1 cellular context compared by ENCODE assay signal in genomic region chr9:89309608-89310485, GRCh38.
TF ChIP-seq lines count a peak whose summit lies in the region.

No MANE protein-coding gene starts in this region.

TF ChIP-seq in K562, 482 proteins besides CTCF, POLR2A, EP300 and RAD21 (continued from another document and continues in another):
- no peak for TF ChIP-seq STAT6 (CRISPR knock-in tag; IDR thresholded peaks at IDR 0.05)
- no peak for TF ChIP-seq ZNF239 (CRISPR knock-in tag; IDR thresholded peaks at IDR 0.05)
- TF ChIP-seq HNRNPK (IDR thresholded peaks at IDR 0.05; ENCODE audit: low read depth, low read length, poor library complexity, severe bottlenecking), result no peak
- TF ChIP-seq ZNF444 (CRISPR knock-in tag; IDR thresholded peaks at IDR 0.05), result no peak
- no peak for TF ChIP-seq ZNF699 (CRISPR knock-in tag; IDR thresholded peaks at IDR 0.05; ENCODE audit: insufficient replicate concordance)
- no peak for TF ChIP-seq ADNP (tag; IDR thresholded peaks at IDR 0.05)
- TF ChIP-seq NRF1 (conservative IDR thresholded peaks at IDR 0.05 in 1 of 2, IDR thresholded peaks at IDR 0.05 in 1 of 2), result no peak
- TF ChIP-seq MYC (IDR thresholded peaks at IDR 0.05; ENCODE audit: low read depth, low read length), result 0 out of 2 replicates have a peak, but pooled peaks have one; percentile 36
- TF ChIP-seq MYC (CRISPR knock-in tag; IDR thresholded peaks at IDR 0.05; ENCODE audit: borderline replicate concordance, low read depth), result no peak
- TF ChIP-seq PHTF2 (CRISPR knock-in tag; IDR thresholded peaks at IDR 0.05), result 0 out of 2 replicates have a peak, but pooled peaks have one; percentile 75
- TF ChIP-seq MBD2 (IDR thresholded peaks at IDR 0.05; ENCODE audit: borderline replicate concordance, low read depth), result no peak
- TF ChIP-seq ZBTB7A (IDR thresholded peaks at IDR 0.05; ENCODE audit: borderline replicate concordance, control insufficient read depth, low read depth, low read length), result no peak
- no peak for TF ChIP-seq PTTG1 (tag; IDR thresholded peaks at IDR 0.05; ENCODE audit: low read depth)
- TF ChIP-seq KLF16 (IDR thresholded peaks at IDR 0.05), result no peak
- 0 out of 2 replicates have a peak, but pooled peaks have one; percentile 6 for TF ChIP-seq CREM (IDR thresholded peaks at IDR 0.05; ENCODE audit: low read depth)
- TF ChIP-seq GTF3C2 (IDR thresholded peaks at IDR 0.05; ENCODE audit: borderline replicate concordance, extremely low read depth, insufficient read length), result no peak
- no peak for TF ChIP-seq CEBPZ (IDR thresholded peaks at IDR 0.05; ENCODE audit: borderline replicate concordance, low read depth, low read length)
- TF ChIP-seq, protein P1, sequence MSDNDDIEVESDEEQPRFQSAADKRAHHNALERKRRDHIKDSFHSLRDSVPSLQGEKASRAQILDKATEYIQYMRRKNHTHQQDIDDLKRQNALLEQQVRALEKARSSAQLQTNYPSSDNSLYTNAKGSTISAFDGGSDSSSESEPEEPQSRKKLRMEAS (CRISPR knock-in tag; IDR thresholded peaks at IDR 0.05), result no peak
- no peak for TF ChIP-seq GATAD2B (IDR thresholded peaks at IDR 0.05; ENCODE audit: borderline replicate concordance)
- no peak for TF ChIP-seq ZC3H11A (IDR thresholded peaks at IDR 0.05; ENCODE audit: low read depth, low read length)
- no peak for TF ChIP-seq FOXJ3 (CRISPR knock-in tag; IDR thresholded peaks at IDR 0.05)
- TF ChIP-seq GABPB2 (CRISPR knock-in tag; conservative IDR thresholded peaks at IDR 0.05), result no peak
- 0 out of 2 replicates have a peak, but pooled peaks have one; percentile 35 for TF ChIP-seq HNRNPL (IDR thresholded peaks at IDR 0.05; ENCODE audit: low read depth, low read length)
- no peak for TF ChIP-seq SRSF7 (optimal IDR thresholded peaks at IDR 0.05; ENCODE audit: low read depth, low read length)
- TF ChIP-seq SOX6 (IDR thresholded peaks at IDR 0.05), result no peak
- no peak for TF ChIP-seq DEAF1 (CRISPR knock-in tag; IDR thresholded peaks at IDR 0.05)
- no peak for TF ChIP-seq ZEB2 (IDR thresholded peaks at IDR 0.05)
- TF ChIP-seq ASH1L (IDR thresholded peaks at IDR 0.05; ENCODE audit: borderline replicate concordance, low read depth, partially characterized antibody), result no peak
- TF ChIP-seq, protein P2, sequence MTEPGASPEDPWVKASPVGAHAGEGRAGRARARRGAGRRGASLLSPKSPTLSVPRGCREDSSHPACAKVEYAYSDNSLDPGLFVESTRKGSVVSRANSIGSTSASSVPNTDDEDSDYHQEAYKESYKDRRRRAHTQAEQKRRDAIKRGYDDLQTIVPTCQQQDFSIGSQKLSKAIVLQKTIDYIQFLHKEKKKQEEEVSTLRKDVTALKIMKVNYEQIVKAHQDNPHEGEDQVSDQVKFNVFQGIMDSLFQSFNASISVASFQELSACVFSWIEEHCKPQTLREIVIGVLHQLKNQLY (CRISPR knock-in tag; conservative IDR thresholded peaks at IDR 0.05), result no peak
- no peak for TF ChIP-seq ZBTB11 (CRISPR knock-in tag; IDR thresholded peaks at IDR 0.05)
- no peak for TF ChIP-seq KLF13 (tag; IDR thresholded peaks at IDR 0.05; ENCODE audit: borderline replicate concordance, low read depth)
- TF ChIP-seq ZNF717 (CRISPR knock-in tag; IDR thresholded peaks at IDR 0.05), result no peak
- TF ChIP-seq MEF2D (tag; conservative IDR thresholded peaks at IDR 0.05; ENCODE audit: low read depth), result no peak
- TF ChIP-seq NFIX (CRISPR knock-in tag; IDR thresholded peaks at IDR 0.05; ENCODE audit: low read depth), result no peak
- TF ChIP-seq ZNF146 (CRISPR knock-in tag; IDR thresholded peaks at IDR 0.05; ENCODE audit: unreplicated experiment), result no peak
- TF ChIP-seq ELF4 (CRISPR knock-in tag; IDR thresholded peaks at IDR 0.05), result no peak
- no peak for TF ChIP-seq ZNF668 (CRISPR knock-in tag; IDR thresholded peaks at IDR 0.05)
- TF ChIP-seq ZNF134 (CRISPR knock-in tag; conservative IDR thresholded peaks at IDR 0.05), result no peak
- no peak for TF ChIP-seq USF2 (CRISPR knock-in tag; IDR thresholded peaks at IDR 0.05)
- TF ChIP-seq EHMT2 (IDR thresholded peaks at IDR 0.05), result no peak
- TF ChIP-seq CBX5 (IDR thresholded peaks at IDR 0.05; ENCODE audit: borderline replicate concordance, low read depth), result no peak
- no peak for TF ChIP-seq ZNF589 (CRISPR knock-in tag; IDR thresholded peaks at IDR 0.05; ENCODE audit: low read depth)
- TF ChIP-seq, protein P3, sequence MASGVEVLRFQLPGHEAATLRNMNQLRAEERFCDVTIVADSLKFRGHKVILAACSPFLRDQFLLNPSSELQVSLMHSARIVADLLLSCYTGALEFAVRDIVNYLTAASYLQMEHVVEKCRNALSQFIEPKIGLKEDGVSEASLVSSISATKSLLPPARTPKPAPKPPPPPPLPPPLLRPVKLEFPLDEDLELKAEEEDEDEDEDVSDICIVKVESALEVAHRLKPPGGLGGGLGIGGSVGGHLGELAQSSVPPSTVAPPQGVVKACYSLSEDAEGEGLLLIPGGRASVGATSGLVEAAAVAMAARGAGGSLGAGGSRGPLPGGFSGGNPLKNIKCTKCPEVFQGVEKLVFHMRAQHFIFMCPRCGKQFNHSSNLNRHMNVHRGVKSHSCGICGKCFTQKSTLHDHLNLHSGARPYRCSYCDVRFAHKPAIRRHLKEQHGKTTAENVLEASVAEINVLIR (CRISPR knock-in tag; IDR thresholded peaks at IDR 0.05), result no peak
- TF ChIP-seq NR1H2 (CRISPR knock-in tag; IDR thresholded peaks at IDR 0.05), result no peak
- TF ChIP-seq, protein P4, sequence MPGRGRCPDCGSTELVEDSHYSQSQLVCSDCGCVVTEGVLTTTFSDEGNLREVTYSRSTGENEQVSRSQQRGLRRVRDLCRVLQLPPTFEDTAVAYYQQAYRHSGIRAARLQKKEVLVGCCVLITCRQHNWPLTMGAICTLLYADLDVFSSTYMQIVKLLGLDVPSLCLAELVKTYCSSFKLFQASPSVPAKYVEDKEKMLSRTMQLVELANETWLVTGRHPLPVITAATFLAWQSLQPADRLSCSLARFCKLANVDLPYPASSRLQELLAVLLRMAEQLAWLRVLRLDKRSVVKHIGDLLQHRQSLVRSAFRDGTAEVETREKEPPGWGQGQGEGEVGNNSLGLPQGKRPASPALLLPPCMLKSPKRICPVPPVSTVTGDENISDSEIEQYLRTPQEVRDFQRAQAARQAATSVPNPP (IDR thresholded peaks at IDR 0.05; ENCODE audit: borderline replicate concordance, insufficient read depth, insufficient read length), result no peak
- TF ChIP-seq, protein P5, sequence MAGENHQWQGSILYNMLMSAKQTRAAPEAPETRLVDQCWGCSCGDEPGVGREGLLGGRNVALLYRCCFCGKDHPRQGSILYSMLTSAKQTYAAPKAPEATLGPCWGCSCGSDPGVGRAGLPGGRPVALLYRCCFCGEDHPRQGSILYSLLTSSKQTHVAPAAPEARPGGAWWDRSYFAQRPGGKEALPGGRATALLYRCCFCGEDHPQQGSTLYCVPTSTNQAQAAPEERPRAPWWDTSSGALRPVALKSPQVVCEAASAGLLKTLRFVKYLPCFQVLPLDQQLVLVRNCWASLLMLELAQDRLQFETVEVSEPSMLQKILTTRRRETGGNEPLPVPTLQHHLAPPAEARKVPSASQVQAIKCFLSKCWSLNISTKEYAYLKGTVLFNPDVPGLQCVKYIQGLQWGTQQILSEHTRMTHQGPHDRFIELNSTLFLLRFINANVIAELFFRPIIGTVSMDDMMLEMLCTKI (IDR thresholded peaks at IDR 0.05; ENCODE audit: partially characterized antibody), result no peak
